9 cellular contexts compared by ENCODE assay signal in the genomic region with DNA sequence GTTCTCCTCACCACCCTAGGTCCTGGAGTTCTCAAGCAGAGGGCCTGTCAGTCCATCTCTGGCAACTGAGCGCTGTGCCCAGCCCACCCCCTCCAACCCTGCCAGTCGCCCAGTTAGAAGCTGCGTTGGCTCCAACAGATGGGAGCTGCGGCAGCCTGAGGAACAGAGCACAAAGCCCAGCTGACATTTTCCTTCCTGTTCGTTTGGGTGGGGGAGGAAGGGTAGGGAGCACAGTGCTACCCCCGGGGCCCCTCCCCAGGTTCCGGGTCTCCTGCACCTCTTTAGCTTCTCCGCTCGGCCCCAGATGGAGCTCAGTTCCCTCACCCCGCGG. TPM values are rescaled to one million over a fixed set of nuclear protein-coding genes. Genes with fewer than 3 reads are reported as not detected.
DNase-seq lines count a peak whose midpoint lies in the region; ATAC-seq, FAIRE-seq and TF ChIP-seq lines count a peak whose summit lies in the region.
"Had no signal": no experiment of that assay in that cellular context is flagged by ENCODE, and none has a peak within 500 bp of the region (broad histone marks: within the 10 kb centered on the region; RNA-seq: fewer than 3 reads in every experiment).

No MANE protein-coding gene starts in this region.

- peaks cover 4% of the 10 kb centered on the region for H4K20me1 ChIP-seq in astrocyte (ENCODE audit: insufficient read depth, low read length)

- intact Hi-C loops in lower lobe of right lung (cut with DNase I) (no loop called here), stomach (cut with DNase I; ENCODE audit: low total_unique reads) (no loop called here)

- 15 to 29% (median 25%) methylated on average over 6 to 11 of the region's 11 CpGs for WGBS in stomach, 5 donors

- H3K27ac Mint-ChIP-seq in T-helper 2 cell treated with Interferon-gamma antibody and Interleukin-4, amounts not matched to agents 5 μg/mL and 100 μg/mL, for 36 hours: no peak overlapping the region
- no peak overlapping the region for H3K27ac Mint-ChIP-seq in astrocyte (ENCODE audit: unreplicated experiment)

- H3K27me3 ChIP-seq in astrocyte (ENCODE audit: insufficient read depth, low read length): peaks cover 60% of the 10 kb centered on the region
- H3K27me3 ChIP-seq in lower lobe of right lung (ENCODE audit: low read depth): peaks cover 33% of the 10 kb centered on the region
- H3K27me3 ChIP-seq in stomach: peaks cover 0 to 54% (median 28%) of the 10 kb centered on the region in 3 donors

- H3K9ac ChIP-seq in astrocyte (ENCODE audit: low read length): no peak overlapping the region

- no peak for TF ChIP-seq CTCF in astrocyte (IDR thresholded peaks at IDR 0.05; ENCODE audit: insufficient read depth, low read depth, low read length)
- TF ChIP-seq CTCF in lower lobe of right lung (IDR thresholded peaks at IDR 0.05): no peak
- TF ChIP-seq CTCF in stomach (IDR thresholded peaks at IDR 0.05): no peak

- H3K36me3 Mint-ChIP-seq in T-helper 2 cell treated with Interferon-gamma antibody and Interleukin-4, amounts not matched to agents 5 μg/mL and 100 μg/mL, for 36 hours (ENCODE audit: low read depth): no peaks in the 10 kb centered on the region
- H3K36me3 Mint-ChIP-seq in astrocyte (ENCODE audit: low read depth, unreplicated experiment): peaks cover 2% of the 10 kb centered on the region

- ATAC-seq in lower lobe of right lung (no peak), GM19351 (IDR thresholded peaks at IDR 0.05; ENCODE audit: unreplicated experiment) (no peak)

- no peaks in the 10 kb centered on the region for H3K9me3 Mint-ChIP-seq in T-helper 2 cell treated with Interferon-gamma antibody and Interleukin-4, amounts not matched to agents 5 μg/mL and 100 μg/mL, for 36 hours
- no peaks in the 10 kb centered on the region for H3K9me3 Mint-ChIP-seq in astrocyte (ENCODE audit: unreplicated experiment)

- no peaks in the 10 kb centered on the region for H3K4me1 ChIP-seq in astrocyte (ENCODE audit: insufficient read depth, low read length)
- H3K4me1 ChIP-seq in lower lobe of right lung: no peaks in the 10 kb centered on the region
- H3K4me1 ChIP-seq in stomach: peaks cover 14 to 26% (median 21%) of the 10 kb centered on the region in 4 donors

- H3K36me3 ChIP-seq in astrocyte (ENCODE audit: insufficient read depth, low read length): no peaks in the 10 kb centered on the region
- no peaks in the 10 kb centered on the region for H3K36me3 ChIP-seq in lower lobe of right lung
- H3K36me3 ChIP-seq in stomach: no peaks in the 10 kb centered on the region

- no peaks in the 10 kb centered on the region for H3K79me2 ChIP-seq in astrocyte (ENCODE audit: insufficient read depth, low read length)

- FAIRE-seq in astrocyte (lab: Jason Lieb, UNC): no peak

- H3K27me3 Mint-ChIP-seq in T-helper 2 cell treated with Interferon-gamma antibody and Interleukin-4, amounts not matched to agents 5 μg/mL and 100 μg/mL, for 36 hours (ENCODE audit: low read depth): peaks cover 53% of the 10 kb centered on the region
- peaks cover 67% of the 10 kb centered on the region for H3K27me3 Mint-ChIP-seq in astrocyte (ENCODE audit: low read depth, unreplicated experiment)

- H3K27ac ChIP-seq in astrocyte (ENCODE audit: low read depth, low read length) (no peak overlapping the region), lower lobe of right lung (no peak overlapping the region), stomach (peak overlapping the region in 1 of 5 donors; percentile 64)

- H3K9me3 ChIP-seq in astrocyte (ENCODE audit: insufficient read depth, low read depth, low read length) (no peaks in the 10 kb centered on the region), lower lobe of right lung (no peaks in the 10 kb centered on the region), stomach (no peaks in the 10 kb centered on the region)

- peaks cover 4% of the 10 kb centered on the region for H3K4me1 Mint-ChIP-seq in T-helper 2 cell treated with Interferon-gamma antibody and Interleukin-4, amounts not matched to agents 5 μg/mL and 100 μg/mL, for 36 hours (ENCODE audit: low read depth)
- H3K4me1 Mint-ChIP-seq in astrocyte (ENCODE audit: low read depth, unreplicated experiment): peaks cover 4% of the 10 kb centered on the region

- TF ChIP-seq POLR2A in stomach (IDR thresholded peaks at IDR 0.05): no peak

- no peak for TF ChIP-seq EP300 in stomach (IDR thresholded peaks at IDR 0.05)

- no peak overlapping the region for H3K4me2 ChIP-seq in astrocyte (ENCODE audit: low read length)

- no peak overlapping the region for H2AFZ ChIP-seq in astrocyte (ENCODE audit: low read depth, low read length)

- H3K4me3 Mint-ChIP-seq in T-helper 2 cell treated with Interferon-gamma antibody and Interleukin-4, amounts not matched to agents 5 μg/mL and 100 μg/mL, for 36 hours: peak overlapping the region; percentile 22
- peak overlapping the region; percentile 90 for H3K4me3 Mint-ChIP-seq in astrocyte (ENCODE audit: unreplicated experiment)

- no peak for DNase-seq in T-helper 2 cell treated with Interferon-gamma antibody and Interleukin-4, amounts not matched to agents 5 μg/mL and 100 μg/mL, for 36 hours (ENCODE audit: low spot score)
- DNase-seq in T-helper 2 cell: no peak
- no peak for DNase-seq in astrocyte (ENCODE audit: low read depth)
- no peak for DNase-seq in lower lobe of right lung
- DNase-seq in stomach: no peak
- DNase-seq in stimulated activated CD4-positive, alpha-beta T cell treated with anti-CD3 and anti-CD28 coated beads, Interleukin-2, amount 100 ng/mL, for 48 hours: no peak
- DNase-seq in ecto neural progenitor cell (ENCODE audit: low spot score): no peak

- no peak overlapping the region for H3K4me3 ChIP-seq in astrocyte (ENCODE audit: insufficient read depth, low read depth, low read length)
- peak overlapping the region; percentile 49 for H3K4me3 ChIP-seq in lower lobe of right lung
- H3K4me3 ChIP-seq in stomach: peak overlapping the region; percentile 49 to 54 (median 52)

RNA-seq across cellular contexts. Expression of a gene that starts 1.4 kb away (rescaled TPM):
- total RNA-seq in astrocyte (4.9 and 5.9 TPM in 2 replicates), lower lobe of right lung (2.5 TPM), stomach (1 to 10 TPM in 3 of 5 donors, under 1 TPM in 2; 0.43 to 4.1 (median 1.3) TPM)
- polyA plus RNA-seq in stomach: under 1 TPM in 1 of 3 donors, not detected in 2; 0.80 TPM
- total RNA-seq: glomerular endothelial cell had no signal
